In genomic region chr13:103730407-103730806, GRCh38 we compare ENCODE assay signal across 15 cellular contexts.
"Had no signal": no experiment of that assay in that cellular context is flagged by ENCODE, and none has a peak within 500 bp of the region (broad histone marks: within the 10 kb centered on the region; RNA-seq: fewer than 3 reads in every experiment).

No MANE protein-coding gene starts in this region.

- H3K27me3 Mint-ChIP-seq: naive B cell; stimulated activated naive CD8-positive, alpha-beta T cell treated with anti-CD3 and anti-CD28 coated beads, Interleukin-15, Interleukin-2, amounts not matched to agents 100 ng/mL and 50 ng/mL, for 24 hours had no signal

- H3K4me1 Mint-ChIP-seq: naive B cell; nephron; stimulated activated effector memory CD8-positive, alpha-beta T cell treated with anti-CD3 and anti-CD28 coated beads, Interleukin-12 subunit alpha, Interleukin-12 subunit beta, amount 100 ng/mL, for 72 hours had no signal

- H3K4me3 Mint-ChIP-seq: naive B cell; nephron; stimulated activated effector memory CD8-positive, alpha-beta T cell treated with anti-CD3 and anti-CD28 coated beads, Interleukin-12 subunit alpha, Interleukin-12 subunit beta, amount 100 ng/mL, for 72 hours; stimulated activated naive CD8-positive, alpha-beta T cell treated with anti-CD3 and anti-CD28 coated beads, Interleukin-15, Interleukin-2, amounts not matched to agents 100 ng/mL and 50 ng/mL, for 24 hours had no signal

- H3K27ac Mint-ChIP-seq: naive B cell; nephron; stimulated activated effector memory CD8-positive, alpha-beta T cell treated with anti-CD3 and anti-CD28 coated beads, Interleukin-12 subunit alpha, Interleukin-12 subunit beta, amount 100 ng/mL, for 72 hours; stimulated activated naive CD8-positive, alpha-beta T cell treated with anti-CD3 and anti-CD28 coated beads, Interleukin-15, Interleukin-2, amounts not matched to agents 100 ng/mL and 50 ng/mL, for 24 hours had no signal

- H3K9me3 Mint-ChIP-seq: nephron; stimulated activated naive CD8-positive, alpha-beta T cell treated with anti-CD3 and anti-CD28 coated beads, Interleukin-15, Interleukin-2, amounts not matched to agents 100 ng/mL and 50 ng/mL, for 24 hours had no signal

- DNase-seq: colonic mucosa; dermis blood vessel endothelial cell; esophagus squamous epithelium; foreskin fibroblast; head of caudate nucleus; hypothalamus; mesendoderm; naive B cell; posterior cingulate gyrus; stimulated activated CD4-positive, alpha-beta T cell treated with anti-CD3 and anti-CD28 coated beads, Interleukin-4, amount 100 ng/mL, for 1 hour; stimulated activated CD8-positive, alpha-beta memory T cell treated with anti-CD3 and anti-CD28 coated beads, Interleukin-4, amount 100 ng/mL, for 48 hours; tibial artery had no signal

- H3K36me3 Mint-ChIP-seq: naive B cell; stimulated activated effector memory CD8-positive, alpha-beta T cell treated with anti-CD3 and anti-CD28 coated beads, Interleukin-12 subunit alpha, Interleukin-12 subunit beta, amount 100 ng/mL, for 72 hours had no signal

- ATAC-seq: stimulated activated effector memory CD8-positive, alpha-beta T cell treated with anti-CD3 and anti-CD28 coated beads, Interleukin-12 subunit alpha, Interleukin-12 subunit beta, amount 100 ng/mL, for 72 hours had no signal
